Comparison of ENCODE assay signal across 8 cellular contexts in the genomic region with DNA sequence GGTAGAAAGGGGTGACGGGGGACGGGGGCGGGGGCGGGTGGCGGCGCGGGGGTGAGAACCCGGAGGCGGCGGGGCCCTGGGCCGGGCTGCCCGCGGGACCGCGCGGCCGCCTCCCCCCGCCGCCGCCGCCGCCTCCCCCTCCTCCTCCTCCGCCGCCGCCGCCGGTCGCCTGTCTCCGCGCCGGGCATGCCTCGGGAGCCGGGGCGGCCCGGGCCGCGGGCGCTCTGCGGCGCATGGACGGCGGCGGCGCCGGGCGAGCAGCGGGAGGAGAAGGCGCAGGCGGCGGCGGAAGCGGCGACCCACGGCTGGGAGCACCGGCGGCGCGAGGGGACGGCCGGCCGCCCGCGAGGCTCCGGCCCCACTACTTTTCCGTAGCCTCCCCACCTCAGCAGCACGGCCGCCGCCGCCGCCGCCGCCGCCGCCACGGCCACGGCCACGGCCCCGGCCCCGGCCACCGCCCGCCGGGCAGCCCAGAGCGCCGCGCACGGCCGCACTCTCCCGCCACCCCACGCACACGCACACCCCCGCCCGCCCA. TPM values are rescaled to one million over a fixed set of nuclear protein-coding genes. Genes with fewer than 3 reads are reported as not detected.
DNase-seq lines count a peak whose midpoint lies in the region; ATAC-seq, FAIRE-seq and TF ChIP-seq lines count a peak whose summit lies in the region.

NPAS3 (plus strand) TSS at position 161 of the 535 bp plus-strand sequence.

- H3K18ac ChIP-seq in neuronal stem cell (ENCODE audit: low read length): peak within 1 kb of the TSS; percentile 87

- H3K14ac ChIP-seq in neuronal stem cell (ENCODE audit: low read length): peak within 1 kb of the TSS; percentile 3

- H3K23ac ChIP-seq in neuronal stem cell (ENCODE audit: low read depth, low read length, poor library complexity): peak within 1 kb of the TSS; percentile 75

- peak; percentile 36 for ATAC-seq in GM18502 (IDR thresholded peaks at IDR 0.05; ENCODE audit: poor library complexity, unreplicated experiment)

- H3K9me3 ChIP-seq in SJSA1 (replicated peaks) (no peaks in the 10 kb centered on the region), neuronal stem cell (replicated peaks in 1 of 2; ENCODE audit: control insufficient read depth in 2 of 2, insufficient read depth in 1 of 2, low read depth in 1 of 2, low read length in 2 of 2) (no peaks in the 10 kb centered on the region)

- peak within 1 kb of the TSS; percentile 60 for H3K9ac ChIP-seq in neuronal stem cell (ENCODE audit: low read depth, low read length, poor library complexity)

- peak within 1 kb of the TSS; percentile 75 for H3K4me2 ChIP-seq in neuronal stem cell (ENCODE audit: insufficient read depth, low read length, poor library complexity, severe bottlenecking)

- H3K27me3 ChIP-seq in SJSA1 (replicated peaks) (peaks cover 60% of the 10 kb centered on the region), neuronal stem cell (ENCODE audit: control insufficient read depth in 3 of 3, insufficient read depth in 3 of 3, low read depth in 1 of 3, low read length in 3 of 3) (peaks cover 0 to 19% (median 0%) of the 10 kb centered on the region in 3 experiments)

- H2AFZ ChIP-seq in neuronal stem cell (ENCODE audit: low read length): no peak within 1 kb of the TSS

- H3K27ac ChIP-seq in 22Rv1 (0 out of 2 replicates have a peak within 1 kb of the TSS, but pooled peaks have one; percentile 26), SJSA1 (no peak within 1 kb of the TSS), neuronal stem cell (replicated peaks; ENCODE audit: low read length) (peak within 1 kb of the TSS; percentile 21)

- no peaks in the 10 kb centered on the region for H3K79me1 ChIP-seq in neuronal stem cell (ENCODE audit: low read depth, low read length)

- DNase-seq in SJSA1 (ENCODE audit: low read depth in 1 of 2, low spot score in 2 of 2) (no peak), fibroblast of mammary gland (ENCODE audit: low read depth) (no peak), neuronal stem cell (ENCODE audit: low spot score) (no peak), AML-193 (lab: John Stamatoyannopoulos, UW) (no peak), GM12892 (ENCODE audit: insufficient read length) (no peak), NCI-H2107 treated with DMSO at 0.1 percent for 48 hours (lab: John Stamatoyannopoulos, UW; ENCODE audit: unreplicated experiment) (no peak)

- H3K36me3 ChIP-seq in SJSA1 (no peaks in the 10 kb centered on the region), neuronal stem cell (replicated peaks in 1 of 2; ENCODE audit: control insufficient read depth in 2 of 2, insufficient read depth in 2 of 2, low read length in 2 of 2) (peaks cover 0 to 27% of the 10 kb centered on the region in 2 donors)

- no peak within 1 kb of the TSS for H3K4ac ChIP-seq in neuronal stem cell (ENCODE audit: low read length)

- H4K91ac ChIP-seq in neuronal stem cell (ENCODE audit: low read depth, low read length, poor library complexity): no peak within 1 kb of the TSS

- WGBS in neuronal stem cell (ENCODE audit: extremely low coverage in 2 of 2, insufficient read length in 2 of 2, insufficient replicate concordance in 1 of 2), 2 donors: no CpG with 5 or more reads among the region's 92 CpGs

- H3K4me3 ChIP-seq in SJSA1 (peak within 1 kb of the TSS; percentile 36), fibroblast of mammary gland (ENCODE audit: control insufficient read depth, low read depth, low read length) (peak within 1 kb of the TSS; percentile 56), neuronal stem cell (ENCODE audit: low read length in 2 of 2) (peak within 1 kb of the TSS; percentile 57 to 84)

- H2BK15ac ChIP-seq in neuronal stem cell (ENCODE audit: low read length): peak within 1 kb of the TSS; percentile 37

- H4K8ac ChIP-seq in neuronal stem cell (ENCODE audit: low read depth, low read length): no peak within 1 kb of the TSS

- no peak for TF ChIP-seq POLR2A in GM12892 (IDR thresholded peaks at IDR 0.05; ENCODE audit: low read depth, low read length)

- H2BK5ac ChIP-seq in neuronal stem cell (ENCODE audit: low read length): no peak within 1 kb of the TSS

- H2BK120ac ChIP-seq in neuronal stem cell (ENCODE audit: low read depth, low read length): no peak within 1 kb of the TSS

- no peak for FAIRE-seq in GM12892 (lab: Jason Lieb, UNC)

- no peak within 1 kb of the TSS for H2BK12ac ChIP-seq in neuronal stem cell (ENCODE audit: low read length)

- H2AK5ac ChIP-seq in neuronal stem cell (ENCODE audit: low read depth, low read length): peak within 1 kb of the TSS; percentile 15

- TF ChIP-seq CTCF in 22Rv1 (IDR thresholded peaks at IDR 0.05) (no peak), fibroblast of mammary gland (conservative IDR thresholded peaks at IDR 0.05; ENCODE audit: control insufficient read depth, insufficient read depth, low read depth, low read length) (no peak)

- H3K4me1 ChIP-seq in SJSA1 (replicated peaks) (peaks cover 6% of the 10 kb centered on the region; the same call in 1 of the 2 replicates), neuronal stem cell (ENCODE audit: control insufficient read depth in 2 of 2, insufficient read depth in 1 of 2, low read depth in 1 of 2, low read length in 2 of 2) (peaks cover 6 to 26% of the 10 kb centered on the region in 2 donors)

RNA-seq across cellular contexts. Expression of gene NPAS3, which starts in this region (rescaled TPM):
- total RNA-seq in SJSA1 (2014; rRNA removed; shearing (Covaris generic)): 0.26 TPM in 1 of 2 replicates, not detected in the other
- polyA plus RNA-seq in neuronal stem cell (2013, experiment 1 of 2): 1.8 TPM
- 1.8 TPM for polyA plus RNA-seq in neuronal stem cell (2013, experiment 2 of 2)
- 0.06 TPM for polyA plus RNA-seq in GM12892 (2012; ENCODE audit: missing spikeins)
